Comparison of ENCODE assay signal across 9 cellular contexts in genomic region chr19:40165362-40165937, GRCh38. TPM values are rescaled to one million over a fixed set of nuclear protein-coding genes. Genes with fewer than 3 reads are reported as not detected.
DNase-seq lines count a peak whose midpoint lies in the region; ATAC-seq, FAIRE-seq and TF ChIP-seq lines count a peak whose summit lies in the region.
"Had no signal": no experiment of that assay in that cellular context is flagged by ENCODE, and none has a peak within 500 bp of the region (broad histone marks: within the 10 kb centered on the region; RNA-seq: fewer than 3 reads in every experiment).

No MANE protein-coding gene starts in this region.

- no peak for ATAC-seq in HG03432 (IDR thresholded peaks at IDR 0.05; ENCODE audit: unreplicated experiment)

- H3K27ac ChIP-seq in OCI-LY7 (ENCODE audit: low read depth, low read length, poor library complexity, severe bottlenecking) (no peak overlapping the region), small intestine (ENCODE audit: low read depth in 1 of 2, low read length in 1 of 2) (no peak overlapping the region)

- H3K36me3 ChIP-seq in OCI-LY7 (ENCODE audit: insufficient read depth, low read length) (no peaks in the 10 kb centered on the region), small intestine (ENCODE audit: control insufficient read depth in 2 of 2, insufficient read depth in 2 of 2, low read length in 2 of 2) (no peaks in the 10 kb centered on the region)

- WGBS in small intestine, 3 donors: 12 to 18% (median 15%) methylated on average over 10 of the region's 10 CpGs

- no peak for FAIRE-seq in small intestine (lab: Jason Lieb, UNC)

- H3K4me1 ChIP-seq in OCI-LY7 (ENCODE audit: insufficient read depth, low read length, poor library complexity, severe bottlenecking) (peaks cover 16% of the 10 kb centered on the region), small intestine (ENCODE audit: control insufficient read depth in 2 of 2, insufficient read depth in 1 of 2, low read depth in 1 of 2, low read length in 1 of 2) (no peaks in the 10 kb centered on the region)

- no peaks in the 10 kb centered on the region for H3K9me2 ChIP-seq in OCI-LY7 (ENCODE audit: insufficient read depth, low read length)

- no peak overlapping the region for H2AFZ ChIP-seq in OCI-LY7 (ENCODE audit: low read length)

- intact Hi-C loops in OCI-LY7 (cut with micrococcal nuclease; ENCODE audit: unreplicated experiment) (loop anchor here (1.0 kb wide), 1 partner anchor 25 kb away; no protein-coding TSS in a partner anchor), head of caudate nucleus (cut with DNase I) (no loop called here)

- H3K4me2 ChIP-seq in OCI-LY7 (ENCODE audit: low read length): no peak overlapping the region

- POLR2A ChIA-PET in OCI-LY7 (lab: Charles Lee): interaction anchor here (0.7 kb wide), 2 partner anchors 13 to 23 kb away, joined by 3 to 5 read pairs; no protein-coding TSS in a partner anchor

- H3K4me3 ChIP-seq in OCI-LY7 (ENCODE audit: low read depth, low read length, poor library complexity, severe bottlenecking) (no peak overlapping the region), small intestine (ENCODE audit: low read depth in 1 of 2, low read length in 2 of 2) (no peak overlapping the region)

- H3K79me2 ChIP-seq in OCI-LY7 (ENCODE audit: insufficient read depth, low read depth, low read length): no peaks in the 10 kb centered on the region

- H3K27me3 ChIP-seq in small intestine (ENCODE audit: control insufficient read depth in 2 of 2, insufficient read depth in 2 of 2, low read length in 2 of 2): no peaks in the 10 kb centered on the region

- CTCF ChIA-PET in OCI-LY7 (lab: Charles Lee; ENCODE audit: unreplicated experiment): interaction anchor here (0.5 to 1.1 kb wide), 2 partner anchors 26 to 373 kb away, joined by 6 read pairs; no protein-coding TSS in a partner anchor

- BruUV-seq in OCI-LY7 (replicated peaks; lab: Mats Ljungman, UMichigan): no TSS peak

- no peaks in the 10 kb centered on the region for H4K20me1 ChIP-seq in OCI-LY7 (ENCODE audit: insufficient read depth, low read length)

- H3K9me3 ChIP-seq in OCI-LY7 (ENCODE audit: low read length) (no peaks in the 10 kb centered on the region), small intestine (ENCODE audit: control insufficient read depth, low read depth) (no peaks in the 10 kb centered on the region)

- peak; percentile 37 for DNase-seq in A172 (ENCODE audit: low spot score)
- peak; percentile 65 for DNase-seq in OCI-LY7 (ENCODE audit: low spot score)
- DNase-seq in activated T-helper 1 cell treated with anti-CD3 and anti-CD28 coated beads, Interleukin-2, amount 50 U/mL, for 16 hours (ENCODE audit: low read depth in 1 of 2, low spot score in 1 of 2): peak; percentile 19 to 30
- DNase-seq in head of caudate nucleus: peak in 40 of 42 donors; percentile 21 to 82 (median 54)
- peak; percentile 27 for DNase-seq in small intestine
- DNase-seq in KG1 (lab: John Stamatoyannopoulos, UW): no peak

- peak; percentile 96 for TF ChIP-seq CTCF in GM12873 (IDR thresholded peaks at IDR 0.05; ENCODE audit: insufficient read depth, low read depth, low read length, missing control alignments)
- peak; percentile 85 for TF ChIP-seq CTCF in OCI-LY7 (conservative IDR thresholded peaks at IDR 0.05; ENCODE audit: low read length)

RNA-seq across cellular contexts. Expression of gene MAP3K10, which starts 25.8 kb away (rescaled TPM):
- total RNA-seq in A172 (2014; rRNA removed; shearing (Covaris generic)): 6.2 and 12.1 TPM in 2 replicates
- 20.6 and 20.7 TPM in 2 replicates for total RNA-seq in OCI-LY7 (2014; rRNA removed; shearing (Covaris generic))
- 32.5 and 38.4 TPM in 2 replicates for total RNA-seq in OCI-LY7 (2022)
- 1 to 10 TPM; 5.4 to 9.7 (median 6.5) TPM for polyA plus RNA-seq in small intestine

RNA-seq across cellular contexts. Expression of gene TTC9B, which starts 52.7 kb away (rescaled TPM):
- 0.29 TPM in 1 of 2 replicates, not detected in the other for total RNA-seq in A172 (2014; rRNA removed; shearing (Covaris generic))
- total RNA-seq in OCI-LY7 (2014; rRNA removed; shearing (Covaris generic)): not detected in 2 replicates
- not detected in 2 replicates for total RNA-seq in OCI-LY7 (2022)
- polyA plus RNA-seq in small intestine: 1 to 10 TPM in 1 of 3 donors, not detected in 2; 2.6 TPM
- total RNA-seq: skeletal muscle tissue had no signal
